ENCODE assay signal across 16 cellular contexts in the genomic region with DNA sequence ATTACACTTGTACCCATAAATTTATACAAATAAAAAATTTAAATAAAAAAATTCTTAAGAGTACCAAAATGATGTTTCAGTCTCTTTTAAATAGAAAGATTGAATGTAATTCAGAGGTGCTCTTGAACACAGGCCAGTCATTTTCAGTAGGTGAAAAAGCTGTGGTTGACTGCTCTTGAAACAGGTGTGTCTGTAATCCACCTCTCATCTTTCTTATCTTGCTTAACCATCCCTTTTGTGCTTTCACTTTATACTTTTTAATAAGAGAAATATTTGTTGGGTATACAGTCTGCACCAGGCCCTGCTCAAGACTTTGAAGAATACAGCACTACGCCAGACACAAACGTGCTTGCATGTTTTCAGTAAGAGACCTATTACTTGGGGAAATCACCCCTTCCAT. TPM values are rescaled to one million over a fixed set of nuclear protein-coding genes. Genes with fewer than 3 reads are reported as not detected.
DNase-seq lines count a peak whose midpoint lies in the region; TF ChIP-seq lines count a peak whose summit lies in the region.
"Had no signal": no experiment of that assay in that cellular context is flagged by ENCODE, and none has a peak within 500 bp of the region (broad histone marks: within the 10 kb centered on the region; RNA-seq: fewer than 3 reads in every experiment).

No MANE protein-coding gene starts in this region.

- no peaks in the 10 kb centered on the region for H3K27me3 ChIP-seq in CD4-positive, alpha-beta memory T cell (ENCODE audit: insufficient read depth, low read length)
- H3K27me3 ChIP-seq in effector memory CD4-positive, alpha-beta T cell (replicated peaks; ENCODE audit: control insufficient read depth, insufficient read depth, low read length, poor library complexity, severe bottlenecking): no peaks in the 10 kb centered on the region
- H3K27me3 ChIP-seq: colonic mucosa had no signal

- H3K4me3 Mint-ChIP-seq in CD4-positive, alpha-beta memory T cell: peak overlapping the region in 4 of 8 donors; percentile 34 to 43 (median 38)

- H4K20me1 ChIP-seq in OCI-LY7 (ENCODE audit: insufficient read depth, low read length): no peaks in the 10 kb centered on the region

- BruUV-seq in OCI-LY7 (replicated peaks; lab: Mats Ljungman, UMichigan): no TSS peak

- POLR2A ChIA-PET in CD4-positive, alpha-beta memory T cell (lab: Charles Lee; ENCODE audit: partially characterized antibody): interaction anchor here (0.6 kb wide), 1 partner anchor 81 kb away, joined by 3 read pairs; no protein-coding TSS in a partner anchor
- POLR2A ChIA-PET in OCI-LY7 (lab: Charles Lee): interaction anchor here (0.6 to 1.2 kb wide), 5 partner anchors 8 to 420 kb away, joined by 3 to 4 read pairs (median 3); no protein-coding TSS in a partner anchor

- no peak for DNase-seq in CD4-positive, alpha-beta memory T cell
- DNase-seq in GM12865 (ENCODE audit: low read depth) (peak; percentile 55), OCI-LY7 (ENCODE audit: low spot score) (peak; percentile 44), SHP77 (lab: John Stamatoyannopoulos, UW) (no peak), C1 segment of cervical spinal cord (lab: John Stamatoyannopoulos, UW) (no peak), SK-N-DZ (ENCODE audit: low spot score) (no peak)
- DNase-seq in effector memory CD4-positive, alpha-beta T cell: no peak
- DNase-seq: activated effector memory CD4-positive, alpha-beta T cell treated with anti-CD3 and anti-CD28 coated beads, Interleukin-2, amount 50 U/mL, for 16 hours; AML-193; colonic mucosa; lower lobe of right lung; NCI-H345; posterior cingulate gyrus; SHP77 treated with DMSO at 0.1 percent for 48 hours; stimulated activated CD4-positive, alpha-beta T cell treated with anti-CD3 and anti-CD28 coated beads, Interleukin-4, amount 100 ng/mL, for 1 hour; T-helper 9 cell had no signal

- H3K79me2 ChIP-seq in OCI-LY7 (ENCODE audit: insufficient read depth, low read depth, low read length): peaks cover 29% of the 10 kb centered on the region; the same call in 1 of the 2 replicates

- H3K9me3 Mint-ChIP-seq in CD4-positive, alpha-beta memory T cell: no peaks in the 10 kb centered on the region

- H3K9me3 ChIP-seq in CD4-positive, alpha-beta memory T cell (ENCODE audit: control insufficient read depth in 1 of 2, low read length in 2 of 2): no peaks in the 10 kb centered on the region
- no peaks in the 10 kb centered on the region for H3K9me3 ChIP-seq in OCI-LY7 (ENCODE audit: low read length)
- no peaks in the 10 kb centered on the region for H3K9me3 ChIP-seq in effector memory CD4-positive, alpha-beta T cell (ENCODE audit: control insufficient read depth, low read length)
- H3K9me3 ChIP-seq: colonic mucosa, lower lobe of right lung had no signal

- no peaks in the 10 kb centered on the region for H3K36me3 ChIP-seq in CD4-positive, alpha-beta memory T cell (ENCODE audit: insufficient read depth, low read length)
- no peaks in the 10 kb centered on the region for H3K36me3 ChIP-seq in OCI-LY7 (ENCODE audit: insufficient read depth, low read length)
- no peaks in the 10 kb centered on the region for H3K36me3 ChIP-seq in effector memory CD4-positive, alpha-beta T cell (ENCODE audit: control insufficient read depth, insufficient read depth, low read length)
- H3K36me3 ChIP-seq: colonic mucosa, lower lobe of right lung had no signal

- H3K4me1 ChIP-seq in CD4-positive, alpha-beta memory T cell (ENCODE audit: insufficient read depth, low read length): peaks cover 40% of the 10 kb centered on the region
- peaks cover 46% of the 10 kb centered on the region for H3K4me1 ChIP-seq in OCI-LY7 (ENCODE audit: insufficient read depth, low read length, poor library complexity, severe bottlenecking)
- peaks cover 15% of the 10 kb centered on the region for H3K4me1 ChIP-seq in effector memory CD4-positive, alpha-beta T cell (ENCODE audit: control insufficient read depth, insufficient read depth, low read length, poor library complexity, severe bottlenecking)
- H3K4me1 ChIP-seq: colonic mucosa had no signal

- H3K4me1 Mint-ChIP-seq in CD4-positive, alpha-beta memory T cell: peaks cover 24 to 48% (median 32%) of the 10 kb centered on the region in 4 donors

- peak overlapping the region in 6 of 7 donors; percentile 32 to 95 (median 70) for H3K27ac Mint-ChIP-seq in CD4-positive, alpha-beta memory T cell

- H3K27me3 Mint-ChIP-seq in CD4-positive, alpha-beta memory T cell: no peaks in the 10 kb centered on the region

- H2AFZ ChIP-seq in OCI-LY7 (ENCODE audit: low read length): no peak overlapping the region

- H3K4me3 ChIP-seq in CD4-positive, alpha-beta memory T cell (ENCODE audit: low read length in 2 of 2): peak overlapping the region in 1 of 2 donors; percentile 15
- H3K4me3 ChIP-seq in GM12865 (ENCODE audit: low read depth, low read length) (peak overlapping the region; percentile 31; the same call in 1 of the 2 replicates), OCI-LY7 (ENCODE audit: low read depth, low read length, poor library complexity, severe bottlenecking) (no peak overlapping the region)
- no peak overlapping the region for H3K4me3 ChIP-seq in effector memory CD4-positive, alpha-beta T cell (ENCODE audit: insufficient read depth, low read depth, low read length, poor library complexity, severe bottlenecking)
- H3K4me3 ChIP-seq: colonic mucosa, lower lobe of right lung had no signal

- peak overlapping the region; percentile 49 for H3K4me2 ChIP-seq in OCI-LY7 (ENCODE audit: low read length)

- TF ChIP-seq CTCF in GM12865 (IDR thresholded peaks at IDR 0.05; ENCODE audit: insufficient read depth, low read depth, low read length, missing control alignments) (no peak), OCI-LY7 (conservative IDR thresholded peaks at IDR 0.05; ENCODE audit: low read length) (no peak)

- intact Hi-C loops in CD4-positive, alpha-beta memory T cell (cut with micrococcal nuclease): loop anchor here (5.0 to 10.0 kb wide), 3 partner anchors 152 to 939 kb away; a partner anchor contains a TSS
- intact Hi-C loops in OCI-LY7 (cut with micrococcal nuclease; ENCODE audit: unreplicated experiment): no loop called here

- no peaks in the 10 kb centered on the region for H3K9me2 ChIP-seq in OCI-LY7 (ENCODE audit: insufficient read depth, low read length)

- CTCF ChIA-PET in CD4-positive, alpha-beta memory T cell (lab: Charles Lee; ENCODE audit: partially characterized antibody): no interaction called here
- CTCF ChIA-PET in OCI-LY7 (lab: Charles Lee; ENCODE audit: unreplicated experiment): interaction anchor here (0.5 kb wide), 1 partner anchor 122 kb away, joined by 3 read pairs; no protein-coding TSS in a partner anchor

- peaks cover 0 to 10% of the 10 kb centered on the region in 2 donors for H3K36me3 Mint-ChIP-seq in CD4-positive, alpha-beta memory T cell

- no peak overlapping the region for H3K27ac ChIP-seq in CD4-positive, alpha-beta memory T cell (ENCODE audit: low read depth, low read length)
- no peak overlapping the region for H3K27ac ChIP-seq in OCI-LY7 (ENCODE audit: low read depth, low read length, poor library complexity, severe bottlenecking)
- peak overlapping the region; percentile 40 for H3K27ac ChIP-seq in effector memory CD4-positive, alpha-beta T cell (ENCODE audit: insufficient read depth, low read length, poor library complexity, severe bottlenecking)
- H3K27ac ChIP-seq: colonic mucosa, lower lobe of right lung had no signal

RNA-seq across cellular contexts. Expression of a gene that starts 3.8 kb away (rescaled TPM):
- 10 to 100 TPM; 73.8 to 81.3 TPM for total RNA-seq in CD4-positive, alpha-beta memory T cell
- 10 to 100 TPM; 89.1 to 90.0 TPM for polyA plus RNA-seq in CD4-positive, alpha-beta memory T cell
- total RNA-seq in OCI-LY7 (2014; rRNA removed; shearing (Covaris generic)): 27.5 and 36.5 TPM in 2 replicates
- 74.1 and 75.2 TPM in 2 replicates for total RNA-seq in OCI-LY7 (2022)
- 167 and 176 TPM in 2 replicates for polyA plus RNA-seq in SK-N-DZ (2014; cell fraction: cytosol; rRNA removed)
- polyA plus RNA-seq in SK-N-DZ (2014; cell fraction: nucleus; rRNA removed): 101 and 109 TPM in 2 replicates

Comparison
In these comparisons a context has a peak if more than half of its experiments do, and no peak if none do; other contexts are left out.
1. DNase-seq: peak in GM12865 (single experiment) and OCI-LY7 (single experiment); none in CD4-positive, alpha-beta memory T cell (0 of 5), effector memory CD4-positive, alpha-beta T cell (0 of 3), SHP77 (0 of 2), C1 segment of cervical spinal cord (0 of 14) and SK-N-DZ (single experiment).